In the genomic region with DNA sequence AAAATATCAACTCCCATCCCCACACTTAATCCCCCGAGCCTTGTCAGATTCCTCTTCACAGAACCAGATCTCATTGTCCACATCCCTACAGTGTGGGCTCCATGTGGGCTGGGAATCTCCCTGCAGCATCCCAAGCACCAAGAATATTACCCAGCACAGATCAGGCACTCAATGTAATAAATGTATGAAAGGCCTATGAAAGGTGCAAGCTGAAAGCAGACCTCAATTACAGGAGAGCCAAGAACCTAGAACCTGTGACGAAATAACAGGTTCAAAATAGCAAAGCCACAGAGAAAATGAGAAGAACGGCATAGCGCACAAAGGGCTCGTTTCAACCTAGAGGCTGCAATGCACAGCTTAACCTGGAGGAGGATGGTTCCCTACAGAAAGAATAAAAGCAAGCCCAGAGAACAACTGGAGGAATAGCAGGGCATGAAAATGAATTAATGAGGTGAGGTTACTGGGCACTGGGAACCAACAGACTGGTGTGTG, we compare ENCODE assay signal across 1 cellular context.
TF ChIP-seq lines count a peak whose summit lies in the region.

No MANE protein-coding gene starts in this region.

TF ChIP-seq in WTC11, 78 proteins besides CTCF, POLR2A, EP300 and RAD21 (continued from another document):
- TF ChIP-seq, protein P1, sequence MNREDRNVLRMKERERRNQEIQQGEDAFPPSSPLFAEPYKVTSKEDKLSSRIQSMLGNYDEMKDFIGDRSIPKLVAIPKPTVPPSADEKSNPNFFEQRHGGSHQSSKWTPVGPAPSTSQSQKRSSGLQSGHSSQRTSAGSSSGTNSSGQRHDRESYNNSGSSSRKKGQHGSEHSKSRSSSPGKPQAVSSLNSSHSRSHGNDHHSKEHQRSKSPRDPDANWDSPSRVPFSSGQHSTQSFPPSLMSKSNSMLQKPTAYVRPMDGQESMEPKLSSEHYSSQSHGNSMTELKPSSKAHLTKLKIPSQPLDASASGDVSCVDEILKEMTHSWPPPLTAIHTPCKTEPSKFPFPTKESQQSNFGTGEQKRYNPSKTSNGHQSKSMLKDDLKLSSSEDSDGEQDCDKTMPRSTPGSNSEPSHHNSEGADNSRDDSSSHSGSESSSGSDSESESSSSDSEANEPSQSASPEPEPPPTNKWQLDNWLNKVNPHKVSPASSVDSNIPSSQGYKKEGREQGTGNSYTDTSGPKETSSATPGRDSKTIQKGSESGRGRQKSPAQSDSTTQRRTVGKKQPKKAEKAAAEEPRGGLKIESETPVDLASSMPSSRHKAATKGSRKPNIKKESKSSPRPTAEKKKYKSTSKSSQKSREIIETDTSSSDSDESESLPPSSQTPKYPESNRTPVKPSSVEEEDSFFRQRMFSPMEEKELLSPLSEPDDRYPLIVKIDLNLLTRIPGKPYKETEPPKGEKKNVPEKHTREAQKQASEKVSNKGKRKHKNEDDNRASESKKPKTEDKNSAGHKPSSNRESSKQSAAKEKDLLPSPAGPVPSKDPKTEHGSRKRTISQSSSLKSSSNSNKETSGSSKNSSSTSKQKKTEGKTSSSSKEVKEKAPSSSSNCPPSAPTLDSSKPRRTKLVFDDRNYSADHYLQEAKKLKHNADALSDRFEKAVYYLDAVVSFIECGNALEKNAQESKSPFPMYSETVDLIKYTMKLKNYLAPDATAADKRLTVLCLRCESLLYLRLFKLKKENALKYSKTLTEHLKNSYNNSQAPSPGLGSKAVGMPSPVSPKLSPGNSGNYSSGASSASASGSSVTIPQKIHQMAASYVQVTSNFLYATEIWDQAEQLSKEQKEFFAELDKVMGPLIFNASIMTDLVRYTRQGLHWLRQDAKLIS (CRISPR knock-in tag; IDR thresholded peaks at IDR 0.05; ENCODE audit: borderline replicate concordance), result no peak
- no peak for TF ChIP-seq FOXK1 (CRISPR knock-in tag; IDR thresholded peaks at IDR 0.05)
- TF ChIP-seq ZNF138 (CRISPR knock-in tag; conservative IDR thresholded peaks at IDR 0.05), result no peak
